Comparison of ENCODE assay signal across 8 cellular contexts in the genomic region with DNA sequence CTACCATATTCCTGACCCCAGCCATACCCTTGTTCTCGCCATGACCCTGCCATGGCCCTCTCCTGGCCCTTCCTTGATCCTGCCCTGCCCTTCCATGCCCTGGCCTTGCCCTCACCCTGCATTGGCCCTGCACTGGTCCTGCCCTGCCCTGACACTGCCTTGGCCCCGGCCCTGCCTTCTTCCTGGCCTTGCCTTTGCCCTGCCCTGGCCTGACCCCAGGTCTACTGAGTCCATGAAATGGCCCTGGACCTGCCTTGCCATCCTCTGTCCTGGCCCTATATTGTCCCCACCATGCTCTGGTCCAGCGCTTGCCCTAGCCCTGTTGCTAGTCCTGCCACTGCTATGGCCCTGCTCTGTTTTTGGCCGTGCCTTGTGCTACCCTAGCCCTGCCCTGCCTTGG.
DNase-seq lines count a peak whose midpoint lies in the region; ATAC-seq, FAIRE-seq and TF ChIP-seq lines count a peak whose summit lies in the region.
"Not testable (repeated sequence)": the region's sequence is repeated elsewhere in the genome, so short reads cannot be mapped to it uniquely, and the experiment has no call there.

No MANE protein-coding gene starts in this region.

- not testable (repeated sequence) for TF ChIP-seq CTCF in CD14-positive monocyte (IDR thresholded peaks at IDR 0.05); chondrocyte (IDR thresholded peaks at IDR 0.05); kidney (IDR thresholded peaks at IDR 0.05; ENCODE audit: borderline replicate concordance, extremely low read depth, insufficient read depth); upper lobe of right lung (IDR thresholded peaks at IDR 0.05)

- H3K27ac ChIP-seq in kidney (ENCODE audit: low read depth in 2 of 2, low read length in 2 of 2); upper lobe of right lung: not testable (repeated sequence)

- H3K9me3 Mint-ChIP-seq in CD14-positive monocyte; chondrocyte (ENCODE audit: low read depth): not testable (repeated sequence)

- intact Hi-C loops in CD14-positive monocyte (cut with micrococcal nuclease); left cardiac atrium (cut with DNase I); kidney (cut with DNase I); sciatic nerve (cut with DNase I); upper lobe of right lung (cut with DNase I): not testable (repeated sequence)

- not testable (repeated sequence) for H3K27me3 Mint-ChIP-seq in CD14-positive monocyte (ENCODE audit: low read depth in 3 of 3); chondrocyte (ENCODE audit: low read depth)

- not testable (repeated sequence) for FAIRE-seq in kidney (lab: Jason Lieb, UNC)

- not testable (repeated sequence) for H3K9me3 ChIP-seq in kidney (ENCODE audit: control insufficient read depth in 1 of 2, low read length in 2 of 2); upper lobe of right lung

- DNase-seq in CD14-positive monocyte (ENCODE audit: low spot score), result peak; percentile 20
- DNase-seq in activated gamma-delta T cell treated with Interleukin-2 at 50 U/mL for 16 hours, result peak; percentile 2
- DNase-seq in chondrocyte (ENCODE audit: low spot score), result peak; percentile 49
- DNase-seq in left cardiac atrium, result peak; percentile 5
- DNase-seq in kidney, result peak; percentile 63
- DNase-seq in mesenteric fat pad (ENCODE audit: low spot score), result peak; percentile 49
- DNase-seq in sciatic nerve (ENCODE audit: low spot score), result peak; percentile 34
- peak; percentile 40 for DNase-seq in upper lobe of right lung

- not testable (repeated sequence) for ATAC-seq in left cardiac atrium, sciatic nerve, upper lobe of right lung

- H3K4me3 Mint-ChIP-seq in CD14-positive monocyte; chondrocyte (ENCODE audit: unreplicated experiment): not testable (repeated sequence)

- not testable (repeated sequence) for H3K4me3 ChIP-seq in kidney (ENCODE audit: low read length in 2 of 2); upper lobe of right lung

- H3K36me3 Mint-ChIP-seq in CD14-positive monocyte; chondrocyte (ENCODE audit: low read depth): not testable (repeated sequence)

- not testable (repeated sequence) for H3K36me3 ChIP-seq in kidney (ENCODE audit: control insufficient read depth in 1 of 2, insufficient read depth in 2 of 2, low read length in 2 of 2); upper lobe of right lung

- not testable (repeated sequence) for H3K27me3 ChIP-seq in upper lobe of right lung

- not testable (repeated sequence) for H3K4me1 ChIP-seq in kidney (ENCODE audit: control insufficient read depth in 1 of 2, insufficient read depth in 1 of 2, low read depth in 1 of 2, low read length in 2 of 2); upper lobe of right lung

- not testable (repeated sequence) for H3K9ac ChIP-seq in kidney (ENCODE audit: low read length in 2 of 2)

- not testable (repeated sequence) for H3K27ac Mint-ChIP-seq in CD14-positive monocyte; chondrocyte (ENCODE audit: unreplicated experiment)

- not testable (repeated sequence) for H3K4me1 Mint-ChIP-seq in CD14-positive monocyte; chondrocyte (ENCODE audit: low read depth)

Comparison
In these comparisons a context has a peak if more than half of its experiments do, and no peak if none do; other contexts are left out.
1. DNase-seq: peak in every context shown above with its lines; median percentile 63 in kidney; 49 in chondrocyte; 49 in mesenteric fat pad; 40 in upper lobe of right lung; 34 in sciatic nerve; 20 in CD14-positive monocyte; 5 in left cardiac atrium; 2 in activated gamma-delta T cell treated with Interleukin-2 at 50 U/mL for 16 hours.